ENCODE assay signal across 12 cellular contexts in genomic region chr14:31297701-31298344, GRCh38.
A peak's percentile ranks its signal among the peaks of the same experiment; 100 is the strongest.
DNase-seq lines count a peak whose midpoint lies in the region; ATAC-seq, FAIRE-seq and TF ChIP-seq lines count a peak whose summit lies in the region.
"Had no signal": no experiment of that assay in that cellular context is flagged by ENCODE, and none has a peak within 500 bp of the region (broad histone marks: within the 10 kb centered on the region; RNA-seq: fewer than 3 reads in every experiment).

No MANE protein-coding gene starts in this region.

- no peak for FAIRE-seq in bronchial epithelial cell (lab: Jason Lieb, UNC)

- ATAC-seq in GM19455 (IDR thresholded peaks at IDR 0.05; ENCODE audit: unreplicated experiment), result peak; percentile 63
- ATAC-seq in HG03025 (IDR thresholded peaks at IDR 0.05; ENCODE audit: low FRiP score, unreplicated experiment), result peak; percentile 63
- no peak for ATAC-seq in CD4-positive, alpha-beta T cell (ENCODE audit: poor library complexity)

- TF ChIP-seq CTCF in bronchial epithelial cell (IDR thresholded peaks at IDR 0.05; ENCODE audit: insufficient read depth, low read length, severe bottlenecking) (no peak), coronary artery (IDR thresholded peaks at IDR 0.05) (no peak)
- TF ChIP-seq CTCF in CD4-positive, alpha-beta T cell (IDR thresholded peaks at IDR 0.05), result no peak

- H3K36me3 ChIP-seq in bronchial epithelial cell (ENCODE audit: control insufficient read depth, insufficient read depth, low read length), result no peaks in the 10 kb centered on the region

- no peak overlapping the region for H3K27ac Mint-ChIP-seq in CD4-positive, alpha-beta T cell
- H3K27ac Mint-ChIP-seq: activated naive CD8-positive, alpha-beta T cell treated with anti-CD3 and anti-CD28 coated beads, Interleukin-2, amount 10 ng/mL, durations not matched to agents 7 days and 5 days had no signal

- no peak overlapping the region for H3K27ac ChIP-seq in coronary artery
- H3K27ac ChIP-seq in CD4-positive, alpha-beta T cell (ENCODE audit: low read depth, low read length), result no peak overlapping the region
- H3K27ac ChIP-seq: epithelial cell of prostate, SK-N-MC had no signal

- CTCF ChIA-PET in CD4-positive, alpha-beta T cell (lab: Charles Lee), result interaction anchor here (1.0 kb wide), 1 partner anchor 90 kb away, joined by 5 read pairs; the partner anchor contains the start of gene HECTD1

- no peaks in the 10 kb centered on the region for H3K4me1 Mint-ChIP-seq in CD4-positive, alpha-beta T cell (ENCODE audit: low read depth)
- H3K4me1 Mint-ChIP-seq: activated naive CD8-positive, alpha-beta T cell treated with anti-CD3 and anti-CD28 coated beads, Interleukin-2, amount 10 ng/mL, durations not matched to agents 7 days and 5 days had no signal

- H3K36me3 Mint-ChIP-seq in CD4-positive, alpha-beta T cell (ENCODE audit: low read depth), result peaks cover 15% of the 10 kb centered on the region
- H3K36me3 Mint-ChIP-seq: activated naive CD8-positive, alpha-beta T cell treated with anti-CD3 and anti-CD28 coated beads, Interleukin-2, amount 10 ng/mL, durations not matched to agents 7 days and 5 days had no signal

- POLR2A ChIA-PET in CD4-positive, alpha-beta T cell (lab: Charles Lee), result interaction anchor here (1.5 kb wide), 1 partner anchor 90 kb away, joined by 7 read pairs; the partner anchor contains the start of gene HECTD1

- DNase-seq in AG20443 (ENCODE audit: low spot score), result peak; percentile 14
- DNase-seq in bronchial epithelial cell (ENCODE audit: low read depth), result peak; percentile 45
- DNase-seq in D341Med (ENCODE audit: low spot score), result no peak
- no peak for DNase-seq in activated CD4-positive, alpha-beta T cell treated with anti-CD3 and anti-CD28 coated beads for 48 hours
- DNase-seq in coronary artery (ENCODE audit: low spot score), result no peak
- no peak for DNase-seq in CD4-positive, alpha-beta T cell
- DNase-seq: activated naive CD8-positive, alpha-beta T cell treated with anti-CD3 and anti-CD28 coated beads, Interleukin-2, amount 10 ng/mL, durations not matched to agents 7 days and 5 days; Kasumi-1 had no signal

- no peaks in the 10 kb centered on the region for H3K9me3 Mint-ChIP-seq in CD4-positive, alpha-beta T cell
- H3K9me3 Mint-ChIP-seq: activated naive CD8-positive, alpha-beta T cell treated with anti-CD3 and anti-CD28 coated beads, Interleukin-2, amount 10 ng/mL, durations not matched to agents 7 days and 5 days had no signal

- intact Hi-C loops in CD4-positive, alpha-beta T cell (cut with DNase I, micrococcal nuclease), result no loop called here

- no peaks in the 10 kb centered on the region for H3K9me3 ChIP-seq in CD4-positive, alpha-beta T cell (ENCODE audit: control insufficient read depth, low read length)

- no peaks in the 10 kb centered on the region for H3K27me3 Mint-ChIP-seq in CD4-positive, alpha-beta T cell
- H3K27me3 Mint-ChIP-seq: activated naive CD8-positive, alpha-beta T cell treated with anti-CD3 and anti-CD28 coated beads, Interleukin-2, amount 10 ng/mL, durations not matched to agents 7 days and 5 days had no signal

- no peak overlapping the region for H3K4me3 ChIP-seq in bronchial epithelial cell (ENCODE audit: low read depth, low read length)
- H3K4me3 ChIP-seq in coronary artery, result no peak overlapping the region
- H3K4me3 ChIP-seq: SK-N-MC had no signal

- no peaks in the 10 kb centered on the region for H3K27me3 ChIP-seq in bronchial epithelial cell (ENCODE audit: control insufficient read depth, insufficient read depth, low read length)
- H3K27me3 ChIP-seq in CD4-positive, alpha-beta T cell (ENCODE audit: control insufficient read depth, insufficient read depth, low read length), result no peaks in the 10 kb centered on the region

- no peak overlapping the region for H3K4me3 Mint-ChIP-seq in CD4-positive, alpha-beta T cell
- H3K4me3 Mint-ChIP-seq: activated naive CD8-positive, alpha-beta T cell treated with anti-CD3 and anti-CD28 coated beads, Interleukin-2, amount 10 ng/mL, durations not matched to agents 7 days and 5 days had no signal

Comparison
In these comparisons a context has a peak if more than half of its experiments do, and no peak if none do; other contexts are left out.
1. DNase-seq: peak in AG20443 (single experiment) and bronchial epithelial cell (single experiment); none in D341Med (single experiment), activated CD4-positive, alpha-beta T cell treated with anti-CD3 and anti-CD28 coated beads for 48 hours (single experiment), coronary artery (single experiment) and CD4-positive, alpha-beta T cell (0 of 10).